Comparison of ENCODE assay signal across 2 cellular contexts in the genomic region with DNA sequence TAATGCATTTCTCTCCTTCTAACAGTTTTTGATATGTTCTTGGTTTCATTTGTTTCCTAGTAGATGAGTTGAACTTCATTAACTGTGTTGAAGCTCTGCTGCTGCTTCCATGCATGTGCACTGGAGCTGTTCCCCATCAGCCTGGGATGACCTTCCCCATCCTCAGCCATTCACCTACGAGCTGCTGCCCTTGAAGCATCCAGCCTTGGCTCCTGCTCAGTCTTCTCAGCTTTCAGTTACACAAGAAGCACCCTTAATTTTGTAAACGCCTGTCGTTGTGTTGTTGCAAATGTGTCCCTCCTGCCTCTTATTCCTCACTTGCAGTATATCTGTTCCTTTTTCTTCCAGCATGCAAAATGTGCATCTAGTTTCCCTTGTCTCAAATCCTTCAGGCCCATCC.
TF ChIP-seq lines count a peak whose summit lies in the region.

No MANE protein-coding gene starts in this region.

TF ChIP-seq in WTC11, 78 proteins besides CTCF, POLR2A, EP300 and RAD21:
- TF ChIP-seq ZMAT4 (CRISPR knock-in tag; IDR thresholded peaks at IDR 0.05) (no peak), HMGA2 (CRISPR knock-in tag; IDR thresholded peaks at IDR 0.05) (no peak), ZNF416 (CRISPR knock-in tag; IDR thresholded peaks at IDR 0.05) (no peak), NFE2L1 (CRISPR knock-in tag; IDR thresholded peaks at IDR 0.05) (no peak), ZNF232 (CRISPR knock-in tag; IDR thresholded peaks at IDR 0.05) (no peak), CREM (CRISPR knock-in tag; IDR thresholded peaks at IDR 0.05) (no peak), NR3C1 (CRISPR knock-in tag; conservative IDR thresholded peaks at IDR 0.05; ENCODE audit: low read depth) (no peak), IRF1 (CRISPR knock-in tag; IDR thresholded peaks at IDR 0.05) (no peak), NR2C2 (CRISPR knock-in tag; IDR thresholded peaks at IDR 0.05) (no peak), ATF3 (CRISPR knock-in tag; conservative IDR thresholded peaks at IDR 0.05) (no peak), FOXP1 (CRISPR knock-in tag; IDR thresholded peaks at IDR 0.05; ENCODE audit: borderline replicate concordance) (no peak), GRHL2 (CRISPR knock-in tag; IDR thresholded peaks at IDR 0.05; ENCODE audit: insufficient replicate concordance, severe bottlenecking) (no peak), E2F1 (CRISPR knock-in tag; IDR thresholded peaks at IDR 0.05) (no peak), GTF2I (CRISPR knock-in tag; conservative IDR thresholded peaks at IDR 0.05) (no peak), OVOL2 (CRISPR knock-in tag; IDR thresholded peaks at IDR 0.05; ENCODE audit: borderline replicate concordance) (no peak), USF2 (CRISPR knock-in tag; IDR thresholded peaks at IDR 0.05) (no peak), STAT6 (CRISPR knock-in tag; conservative IDR thresholded peaks at IDR 0.05; ENCODE audit: low read depth) (no peak), RORB (CRISPR knock-in tag; IDR thresholded peaks at IDR 0.05) (no peak), ATF2 (CRISPR knock-in tag; IDR thresholded peaks at IDR 0.05; ENCODE audit: borderline replicate concordance, low read depth) (no peak)
- TF ChIP-seq, protein P1, sequence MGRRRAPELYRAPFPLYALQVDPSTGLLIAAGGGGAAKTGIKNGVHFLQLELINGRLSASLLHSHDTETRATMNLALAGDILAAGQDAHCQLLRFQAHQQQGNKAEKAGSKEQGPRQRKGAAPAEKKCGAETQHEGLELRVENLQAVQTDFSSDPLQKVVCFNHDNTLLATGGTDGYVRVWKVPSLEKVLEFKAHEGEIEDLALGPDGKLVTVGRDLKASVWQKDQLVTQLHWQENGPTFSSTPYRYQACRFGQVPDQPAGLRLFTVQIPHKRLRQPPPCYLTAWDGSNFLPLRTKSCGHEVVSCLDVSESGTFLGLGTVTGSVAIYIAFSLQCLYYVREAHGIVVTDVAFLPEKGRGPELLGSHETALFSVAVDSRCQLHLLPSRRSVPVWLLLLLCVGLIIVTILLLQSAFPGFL (CRISPR knock-in tag; IDR thresholded peaks at IDR 0.05; ENCODE audit: borderline replicate concordance), result no peak

TF ChIP-seq in HepG2, 621 proteins besides CTCF, POLR2A, EP300 and RAD21:
- TF ChIP-seq NR2F2 (IDR thresholded peaks at IDR 0.05; ENCODE audit: borderline replicate concordance, low read depth), result no peak
- TF ChIP-seq ZNF205 (CRISPR knock-in tag; IDR thresholded peaks at IDR 0.05), result no peak
- TF ChIP-seq KLF11 (CRISPR knock-in tag; IDR thresholded peaks at IDR 0.05), result no peak
- no peak for TF ChIP-seq ZIK1 (CRISPR knock-in tag; IDR thresholded peaks at IDR 0.05; ENCODE audit: borderline replicate concordance, low read depth)
- TF ChIP-seq SP4 (CRISPR knock-in tag; IDR thresholded peaks at IDR 0.05), result no peak
- no peak for TF ChIP-seq ARNTL (CRISPR knock-in tag; IDR thresholded peaks at IDR 0.05)
- TF ChIP-seq, protein P2, sequence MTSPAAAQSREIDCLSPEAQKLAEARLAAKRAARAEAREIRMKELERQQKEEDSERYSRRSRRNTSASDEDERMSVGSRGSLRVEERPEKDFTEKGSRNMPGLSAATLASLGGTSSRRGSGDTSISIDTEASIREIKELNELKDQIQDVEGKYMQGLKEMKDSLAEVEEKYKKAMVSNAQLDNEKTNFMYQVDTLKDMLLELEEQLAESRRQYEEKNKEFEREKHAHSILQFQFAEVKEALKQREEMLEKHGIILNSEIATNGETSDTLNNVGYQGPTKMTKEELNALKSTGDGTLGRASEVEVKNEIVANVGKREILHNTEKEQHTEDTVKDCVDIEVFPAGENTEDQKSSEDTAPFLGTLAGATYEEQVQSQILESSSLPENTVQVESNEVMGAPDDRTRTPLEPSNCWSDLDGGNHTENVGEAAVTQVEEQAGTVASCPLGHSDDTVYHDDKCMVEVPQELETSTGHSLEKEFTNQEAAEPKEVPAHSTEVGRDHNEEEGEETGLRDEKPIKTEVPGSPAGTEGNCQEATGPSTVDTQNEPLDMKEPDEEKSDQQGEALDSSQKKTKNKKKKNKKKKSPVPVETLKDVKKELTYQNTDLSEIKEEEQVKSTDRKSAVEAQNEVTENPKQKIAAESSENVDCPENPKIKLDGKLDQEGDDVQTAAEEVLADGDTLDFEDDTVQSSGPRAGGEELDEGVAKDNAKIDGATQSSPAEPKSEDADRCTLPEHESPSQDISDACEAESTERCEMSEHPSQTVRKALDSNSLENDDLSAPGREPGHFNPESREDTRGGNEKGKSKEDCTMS (CRISPR knock-in tag; conservative IDR thresholded peaks at IDR 0.05), result no peak
- no peak for TF ChIP-seq ZNF30 (CRISPR knock-in tag; IDR thresholded peaks at IDR 0.05)
- TF ChIP-seq NPAS2 (CRISPR knock-in tag; IDR thresholded peaks at IDR 0.05; ENCODE audit: borderline replicate concordance), result no peak
- TF ChIP-seq TOE1 (CRISPR knock-in tag; IDR thresholded peaks at IDR 0.05), result no peak
- no peak for TF ChIP-seq ZNF737 (CRISPR knock-in tag; IDR thresholded peaks at IDR 0.05; ENCODE audit: borderline replicate concordance)
- no peak for TF ChIP-seq FOXP4 (CRISPR knock-in tag; IDR thresholded peaks at IDR 0.05)
- TF ChIP-seq RBM22 (optimal IDR thresholded peaks at IDR 0.05; ENCODE audit: low read length), result no peak
- TF ChIP-seq HHEX (CRISPR knock-in tag; IDR thresholded peaks at IDR 0.05), result no peak
- TF ChIP-seq U2AF2 (IDR thresholded peaks at IDR 0.05; ENCODE audit: low read depth, low read length), result no peak
- TF ChIP-seq SMARCC2 (IDR thresholded peaks at IDR 0.05), result no peak
TF ChIP-seq in HepG2: peak in this region for 0.
